ENCODE assay signal across 23 cellular contexts in the genomic region with DNA sequence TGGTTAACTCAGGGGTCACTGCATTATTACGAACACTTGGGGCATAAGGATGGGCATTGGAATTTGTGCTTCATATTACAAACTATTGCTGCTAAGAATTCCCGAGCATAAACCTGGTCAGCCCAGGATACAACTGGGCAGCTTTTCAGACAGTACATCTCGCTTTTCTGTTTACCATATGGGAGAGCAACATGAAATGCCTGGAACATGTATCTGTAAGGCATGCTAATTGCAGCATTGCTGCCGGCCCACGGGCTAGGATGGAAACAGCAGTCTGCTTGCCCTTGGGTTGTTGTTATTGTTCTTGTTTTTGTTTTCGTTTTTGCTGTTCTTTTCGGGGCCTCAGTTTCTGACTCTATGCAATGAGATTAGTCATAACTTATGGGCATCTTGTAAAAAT.
DNase-seq lines count a peak whose midpoint lies in the region; ATAC-seq and TF ChIP-seq lines count a peak whose summit lies in the region.
"Had no signal": no experiment of that assay in that cellular context is flagged by ENCODE, and none has a peak within 500 bp of the region (broad histone marks: within the 10 kb centered on the region; RNA-seq: fewer than 3 reads in every experiment).

No MANE protein-coding gene starts in this region.

- H3K9ac ChIP-seq in IMR-90 (ENCODE audit: low read depth, low read length) (no peak overlapping the region), trophoblast cell (ENCODE audit: low read length) (no peak overlapping the region)
- H3K9ac ChIP-seq: BLaER1 treated with 17β-estradiol and CSF1 and Interleukin-3, amounts not matched to agents 10 nM and 100 nM had no signal

- H3K79me1 ChIP-seq in IMR-90 (ENCODE audit: low read depth in 1 of 2, low read length in 2 of 2) (no peaks in the 10 kb centered on the region), trophoblast cell (ENCODE audit: low read length) (peaks cover 25% of the 10 kb centered on the region)

- H4K8ac ChIP-seq in IMR-90 (ENCODE audit: low read depth in 2 of 2, low read length in 2 of 2) (no peak overlapping the region), trophoblast cell (ENCODE audit: low read depth, low read length) (no peak overlapping the region)

- H3K27me3 Mint-ChIP-seq in brain (no peaks in the 10 kb centered on the region), type B pancreatic cell (no peaks in the 10 kb centered on the region)
- H3K27me3 Mint-ChIP-seq: CD4-positive, alpha-beta T cell had no signal

- no peak overlapping the region for H2BK15ac ChIP-seq in IMR-90 (ENCODE audit: low read depth, low read length)

- no peak overlapping the region for H3K56ac ChIP-seq in IMR-90 (ENCODE audit: extremely low read depth, insufficient read depth, low read length)

- DNase-seq in IMR-90, result no peak
- DNase-seq in trophoblast cell, result peak; percentile 20 to 54
- DNase-seq in vagina (ENCODE audit: extremely low spot score in 2 of 2), result peak; percentile 16 to 49
- no peak for DNase-seq in type B pancreatic cell (ENCODE audit: extremely low spot score, unreplicated experiment)
- DNase-seq in GM10248 (ENCODE audit: extremely low spot score), result no peak
- DNase-seq: 8988T; ACHN; AML-193; BE2C; CD4-positive, alpha-beta T cell; CD8-positive, alpha-beta memory T cell; DMS 273 treated with DMSO at 0.1 percent for 48 hours; DMS79; EL; GDM1; H9 had no signal

- no peaks in the 10 kb centered on the region for H3K9me1 ChIP-seq in IMR-90 (ENCODE audit: insufficient read depth, low read length)

- no peak for TF ChIP-seq RAD21 in IMR-90 (IDR thresholded peaks at IDR 0.05; ENCODE audit: low read length)

- no peaks in the 10 kb centered on the region for H4K20me1 ChIP-seq in IMR-90 (ENCODE audit: insufficient read depth, low read length)
- H4K20me1 ChIP-seq: BLaER1 treated with 17β-estradiol and CSF1 and Interleukin-3, amounts not matched to agents 10 nM and 100 nM had no signal

- H3K14ac ChIP-seq in IMR-90 (replicated peaks; ENCODE audit: low read depth, low read length), result no peak overlapping the region
- H3K14ac ChIP-seq in trophoblast cell (ENCODE audit: low read length), result no peak overlapping the region

- H2BK120ac ChIP-seq in IMR-90 (ENCODE audit: low read depth, low read length) (no peak overlapping the region), trophoblast cell (ENCODE audit: insufficient read depth, low read length, poor library complexity) (peak overlapping the region; percentile 35)

- H2AFZ ChIP-seq in IMR-90 (replicated peaks; ENCODE audit: low read length, poor library complexity) (no peak overlapping the region), trophoblast cell (ENCODE audit: insufficient read depth, low read length, poor library complexity) (no peak overlapping the region)
- H2AFZ ChIP-seq: GM23338 had no signal

- H3K9me3 ChIP-seq in IMR-90 (ENCODE audit: control insufficient read depth, insufficient read depth, low read length), result no peaks in the 10 kb centered on the region
- no peaks in the 10 kb centered on the region for H3K9me3 ChIP-seq in trophoblast cell (ENCODE audit: insufficient read depth, low read depth, low read length)
- no peaks in the 10 kb centered on the region for H3K9me3 ChIP-seq in vagina
- H3K9me3 ChIP-seq: A549; BE2C; BLaER1 treated with 17β-estradiol and CSF1 and Interleukin-3, amounts not matched to agents 10 nM and 100 nM had no signal

- CTCF ChIA-PET in IMR-90 (lab: Yijun Ruan, JAX), result no interaction called here
- CTCF ChIA-PET in GM10248 (lab: Yijun Ruan, JAX), result no interaction called here

- H3K4me3 Mint-ChIP-seq in brain (no peak overlapping the region), type B pancreatic cell (no peak overlapping the region)
- H3K4me3 Mint-ChIP-seq: CD14-positive monocyte; CD4-positive, alpha-beta T cell; CD8-positive, alpha-beta memory T cell; GM23338; H9 had no signal

- H3K4me1 Mint-ChIP-seq in brain (peaks cover 55% of the 10 kb centered on the region), type B pancreatic cell (ENCODE audit: unreplicated experiment) (peaks cover 33% of the 10 kb centered on the region)

- no peak overlapping the region for H2BK20ac ChIP-seq in IMR-90 (ENCODE audit: low read depth, low read length)

- H2AK9ac ChIP-seq in IMR-90 (replicated peaks; ENCODE audit: low read depth, low read length, poor library complexity), result no peak overlapping the region

- POLR2A ChIA-PET in IMR-90 (lab: Charles Lee; ENCODE audit: unreplicated experiment) (no interaction called here), GM10248 (lab: Yijun Ruan, JAX) (no interaction called here)

- H3K36me3 ChIP-seq in IMR-90 (ENCODE audit: control insufficient read depth, insufficient read depth, low read length) (no peaks in the 10 kb centered on the region), trophoblast cell (ENCODE audit: control insufficient read depth in 1 of 2, insufficient read depth in 2 of 2, low read length in 2 of 2) (no peaks in the 10 kb centered on the region), vagina (no peaks in the 10 kb centered on the region)
- H3K36me3 ChIP-seq: BE2C; BLaER1 treated with 17β-estradiol and CSF1 and Interleukin-3, amounts not matched to agents 10 nM and 100 nM had no signal

- peak overlapping the region in 4 of 5 experiments; percentile 6 to 81 (median 74) for H3K27ac Mint-ChIP-seq in brain
- H3K27ac Mint-ChIP-seq in type B pancreatic cell, result no peak overlapping the region
- H3K27ac Mint-ChIP-seq: CD4-positive, alpha-beta T cell; CD8-positive, alpha-beta memory T cell; GM23338 had no signal

- H3K27ac ChIP-seq in IMR-90 (ENCODE audit: insufficient read depth, low read length) (no peak overlapping the region), trophoblast cell (ENCODE audit: low read depth, low read length) (peak overlapping the region; percentile 30), vagina (no peak overlapping the region)
- H3K27ac ChIP-seq: A549; BLaER1 treated with 17β-estradiol and CSF1 and Interleukin-3, amounts not matched to agents 10 nM and 100 nM had no signal

- no peaks in the 10 kb centered on the region for H3K79me2 ChIP-seq in trophoblast cell (ENCODE audit: control insufficient read depth, insufficient read depth, low read length, poor library complexity)

- H3K4me3 ChIP-seq in IMR-90 (ENCODE audit: insufficient read depth, low read depth, low read length) (no peak overlapping the region), trophoblast cell (ENCODE audit: low read depth, low read length) (no peak overlapping the region), vagina (no peak overlapping the region)
- H3K4me3 ChIP-seq: A549; BLaER1 treated with 17β-estradiol and CSF1 and Interleukin-3, amounts not matched to agents 10 nM and 100 nM; GM23338 had no signal

- H3K23ac ChIP-seq in IMR-90 (ENCODE audit: low read depth, low read length), result no peak overlapping the region
- H3K23ac ChIP-seq in trophoblast cell (ENCODE audit: low read length), result no peak overlapping the region

- no peaks in the 10 kb centered on the region for H3K36me3 Mint-ChIP-seq in brain
- H3K36me3 Mint-ChIP-seq in type B pancreatic cell, result no peaks in the 10 kb centered on the region
- H3K36me3 Mint-ChIP-seq: CD14-positive monocyte; CD8-positive, alpha-beta memory T cell had no signal

- H2AK5ac ChIP-seq in IMR-90 (ENCODE audit: low read depth, low read length), result no peak overlapping the region
- no peak overlapping the region for H2AK5ac ChIP-seq in trophoblast cell (ENCODE audit: low read length)

- H2BK5ac ChIP-seq in IMR-90 (ENCODE audit: low read depth, low read length, poor library complexity, severe bottlenecking), result no peak overlapping the region
- H2BK5ac ChIP-seq in trophoblast cell (ENCODE audit: low read depth, low read length, poor library complexity), result no peak overlapping the region

- 66% methylated on average over 4 of the region's 7 CpGs; no CpG with 5 or more reads in 1 of the 2 experiments for WGBS in IMR-90 (ENCODE audit: extremely low coverage in 2 of 2, insufficient read length in 1 of 2), 2 experiments
- no CpG with 5 or more reads among the region's 7 CpGs for WGBS in trophoblast cell (ENCODE audit: extremely low coverage, insufficient coverage, insufficient read length)

- no peak for TF ChIP-seq CTCF in IMR-90 (conservative IDR thresholded peaks at IDR 0.05; ENCODE audit: low read depth, low read length)
- no peak for TF ChIP-seq CTCF in brain (conservative IDR thresholded peaks at IDR 0.05)
- TF ChIP-seq CTCF in vagina (IDR thresholded peaks at IDR 0.05), result no peak
- TF ChIP-seq CTCF in type B pancreatic cell (conservative IDR thresholded peaks at IDR 0.05), result no peak
- TF ChIP-seq CTCF in GM10248 (IDR thresholded peaks at IDR 0.05; ENCODE audit: control extremely low read depth, extremely low read depth, low read depth, missing control alignments), result no peak

- H3K4ac ChIP-seq in IMR-90 (ENCODE audit: low read depth, low read length) (no peak overlapping the region), trophoblast cell (ENCODE audit: low read depth, low read length) (no peak overlapping the region)

- H4K5ac ChIP-seq in IMR-90 (ENCODE audit: low read depth, low read length), result no peak overlapping the region

- no peak overlapping the region for H2BK12ac ChIP-seq in trophoblast cell (ENCODE audit: low read length)

- H3K27me3 ChIP-seq in IMR-90 (ENCODE audit: control insufficient read depth, insufficient read depth, low read length), result no peaks in the 10 kb centered on the region; the same call in 1 of the 2 replicates
- H3K27me3 ChIP-seq in trophoblast cell (ENCODE audit: insufficient read depth, low read length), result no peaks in the 10 kb centered on the region
- H3K27me3 ChIP-seq in vagina, result no peaks in the 10 kb centered on the region
- H3K27me3 ChIP-seq: BE2C; BLaER1 treated with 17β-estradiol and CSF1 and Interleukin-3, amounts not matched to agents 10 nM and 100 nM had no signal

- H3K4me1 ChIP-seq in IMR-90 (ENCODE audit: control insufficient read depth, insufficient read depth, low read length) (peaks cover 1% of the 10 kb centered on the region; the same call in 1 of the 2 replicates), trophoblast cell (ENCODE audit: control insufficient read depth in 1 of 2, insufficient read depth in 2 of 2, low read length in 2 of 2) (peaks cover 19 to 27% of the 10 kb centered on the region in 2 experiments), vagina (no peaks in the 10 kb centered on the region)
- H3K4me1 ChIP-seq: A549 had no signal

- TF ChIP-seq POLR2A in IMR-90 (IDR thresholded peaks at IDR 0.05; ENCODE audit: low read depth, low read length) (no peak), vagina (IDR thresholded peaks at IDR 0.05) (no peak)

- intact Hi-C loops in IMR-90 (cut with micrococcal nuclease) (no loop called here), vagina (cut with DNase I) (no loop called here)

- BruUV-seq in IMR-90 (replicated peaks; lab: Mats Ljungman, UMichigan), result no TSS peak

- H3K18ac ChIP-seq in IMR-90 (ENCODE audit: low read depth, low read length), result no peak overlapping the region
- H3K18ac ChIP-seq in trophoblast cell (ENCODE audit: low read length), result no peak overlapping the region

- peak; percentile 51 for ATAC-seq in IMR-90 (ENCODE audit: low read depth)
- no peak for ATAC-seq in GM18511 (IDR thresholded peaks at IDR 0.05; ENCODE audit: unreplicated experiment)
- ATAC-seq: A549, GM23338, HCT116 had no signal

- dilution Hi-C loops in IMR-90 (cut with HindIII; ENCODE audit: low sequenced_read_pairs, unreplicated experiment), result no loop called here

- H3K4me2 ChIP-seq in IMR-90 (ENCODE audit: low read depth, low read length) (no peak overlapping the region; the same call in 1 of the 2 replicates), trophoblast cell (ENCODE audit: low read length) (no peak overlapping the region)
- H3K4me2 ChIP-seq: A549; BLaER1 treated with 17β-estradiol and CSF1 and Interleukin-3, amounts not matched to agents 10 nM and 100 nM; GM23338 had no signal

- H3K9me3 Mint-ChIP-seq in brain, result peaks cover 0 to 10% (median 0%) of the 10 kb centered on the region in 5 experiments
- H3K9me3 Mint-ChIP-seq in type B pancreatic cell, result no peaks in the 10 kb centered on the region
- H3K9me3 Mint-ChIP-seq: CD4-positive, alpha-beta T cell; CD8-positive, alpha-beta memory T cell; GM23338; H9 had no signal

- in situ Hi-C loops in IMR-90 (cut with MboI; ENCODE audit: low sequenced_read_pairs), result no loop called here

- H4K91ac ChIP-seq in IMR-90 (ENCODE audit: insufficient read depth, low read depth, low read length) (no peak overlapping the region), trophoblast cell (ENCODE audit: low read depth, low read length) (no peak overlapping the region)

- no peak overlapping the region for H4K12ac ChIP-seq in trophoblast cell (ENCODE audit: low read depth, low read length)

Comparison
In these comparisons a context has a peak if more than half of its experiments do, and no peak if none do; other contexts are left out.
1. DNase-seq: peak in trophoblast cell (2 of 2) and vagina (2 of 2); none in IMR-90 (single experiment), type B pancreatic cell (single experiment) and GM10248 (single experiment).